In genomic region chr18:51049137-51049536, GRCh38 we compare ENCODE assay signal across 11 cellular contexts.
"Had no signal": no experiment of that assay in that cellular context is flagged by ENCODE, and none has a peak within 500 bp of the region (broad histone marks: within the 10 kb centered on the region; RNA-seq: fewer than 3 reads in every experiment).

No MANE protein-coding gene starts in this region.

- H3K9me3 ChIP-seq: ascending aorta, esophagus muscularis mucosa, tibial artery, uterus had no signal

- H3K27me3 ChIP-seq: ascending aorta, esophagus muscularis mucosa, tibial artery, uterus had no signal

- H3K27ac Mint-ChIP-seq: activated CD4-positive, alpha-beta memory T cell treated with anti-CD3 and anti-CD28 coated beads, Interleukin-2, amount 10 ng/mL, durations not matched to agents 7 days and 5 days; nephron had no signal

- H3K9me3 Mint-ChIP-seq: activated CD4-positive, alpha-beta memory T cell treated with anti-CD3 and anti-CD28 coated beads, Interleukin-2, amount 10 ng/mL, durations not matched to agents 7 days and 5 days; nephron had no signal

- H3K4me3 ChIP-seq: ascending aorta, esophagus muscularis mucosa, tibial artery, uterus had no signal

- H3K36me3 ChIP-seq: uterus had no signal

- H3K4me1 ChIP-seq: uterus had no signal

- H3K27ac ChIP-seq: ascending aorta, esophagus muscularis mucosa, tibial artery, uterus had no signal

- DNase-seq: activated CD4-positive, alpha-beta memory T cell treated with anti-CD3 and anti-CD28 coated beads, Interleukin-2, amount 10 ng/mL, durations not matched to agents 7 days and 5 days; activated CD4-positive, alpha-beta T cell treated with anti-CD3 and anti-CD28 coated beads for 1 hour; activated CD8-positive, alpha-beta memory T cell treated with anti-CD3 and anti-CD28 coated beads, Interleukin-2, amount 50 U/mL, for 48 hours; stimulated activated CD4-positive, alpha-beta T cell treated with anti-CD3 and anti-CD28 coated beads, Interleukin-15, amount 100 ng/mL, for 24 hours; stimulated activated CD4-positive, alpha-beta T cell treated with anti-CD3 and anti-CD28 coated beads, Interleukin-4, amount 100 ng/mL, for 24 hours; SW 1271; tibial artery; uterus had no signal

- H3K4me3 Mint-ChIP-seq: activated CD4-positive, alpha-beta memory T cell treated with anti-CD3 and anti-CD28 coated beads, Interleukin-2, amount 10 ng/mL, durations not matched to agents 7 days and 5 days; nephron had no signal

- H3K27me3 Mint-ChIP-seq: activated CD4-positive, alpha-beta memory T cell treated with anti-CD3 and anti-CD28 coated beads, Interleukin-2, amount 10 ng/mL, durations not matched to agents 7 days and 5 days had no signal
